Comparison of ENCODE assay signal across 18 cellular contexts in genomic region chr12:39622306-39622705, GRCh38. TPM values are rescaled to one million over a fixed set of nuclear protein-coding genes. Genes with fewer than 3 reads are reported as not detected.
DNase-seq lines count a peak whose midpoint lies in the region; ATAC-seq, FAIRE-seq and TF ChIP-seq lines count a peak whose summit lies in the region.
"Had no signal": no experiment of that assay in that cellular context is flagged by ENCODE, and none has a peak within 500 bp of the region (broad histone marks: within the 10 kb centered on the region; RNA-seq: fewer than 3 reads in every experiment).

No MANE protein-coding gene starts in this region.

- H3K9me3 ChIP-seq in mammary epithelial cell (replicated peaks; ENCODE audit: insufficient read depth, low read length) (no peaks in the 10 kb centered on the region), Peyer's patch (no peaks in the 10 kb centered on the region), GM12878 (replicated peaks; ENCODE audit: control insufficient read depth, insufficient read depth, low read length) (no peaks in the 10 kb centered on the region; the same call in 2 of the 3 replicates)
- H3K9me3 ChIP-seq: MG63 had no signal

- H3K4me2 ChIP-seq in mammary epithelial cell (ENCODE audit: insufficient read depth, low read depth, low read length): no peak overlapping the region
- H3K4me2 ChIP-seq in GM12878 (ENCODE audit: control insufficient read depth, insufficient read depth): peak overlapping the region; percentile 96

- no peaks in the 10 kb centered on the region for H3K27me3 Mint-ChIP-seq in MCF 10A (ENCODE audit: insufficient read depth, unreplicated experiment)
- H3K27me3 Mint-ChIP-seq in stimulated activated naive CD8-positive, alpha-beta T cell treated with anti-CD3 and anti-CD28 coated beads, Interleukin-15, amount 100 ng/mL, for 72 hours: no peaks in the 10 kb centered on the region

- no TSS peak for BruUV-seq in mammary epithelial cell (replicated peaks; lab: Mats Ljungman, UMichigan)
- BruUV-seq in MCF 10A (replicated peaks; lab: Mats Ljungman, UMichigan): no TSS peak
- BruUV-seq in GM12878 (replicated peaks; lab: Mats Ljungman, UMichigan): no TSS peak

- no peak for TF ChIP-seq CTCF in mammary epithelial cell (conservative IDR thresholded peaks at IDR 0.05 in 1 of 2, IDR thresholded peaks at IDR 0.05 in 1 of 2; ENCODE audit: extremely low read depth in 1 of 2, insufficient read depth in 1 of 2, low read depth in 1 of 2, low read length in 2 of 2)
- TF ChIP-seq CTCF in MCF 10A (IDR thresholded peaks at IDR 0.05; ENCODE audit: unreplicated experiment): no peak
- TF ChIP-seq CTCF in Peyer's patch (IDR thresholded peaks at IDR 0.05): no peak
- no peak for TF ChIP-seq CTCF in GM12878 (IDR thresholded peaks at IDR 0.05 in 2 of 3, conservative IDR thresholded peaks at IDR 0.05 in 1 of 3; ENCODE audit: control insufficient read depth in 2 of 3, extremely low read depth in 1 of 3, insufficient read depth in 1 of 3, low read depth in 3 of 3, low read length in 3 of 3)

- H3K4me3 ChIP-seq in mammary epithelial cell (replicated peaks in 1 of 3; ENCODE audit: insufficient read depth in 1 of 3, low read depth in 2 of 3, low read length in 3 of 3) (no peak overlapping the region), Peyer's patch (no peak overlapping the region), GM12878 (no peak overlapping the region)
- H3K4me3 ChIP-seq: MG63 had no signal

- POLR2A ChIA-PET in MCF 10A (lab: Yijun Ruan, JAX): interaction anchor here (1.6 to 2.0 kb wide), 2 partner anchors 17 to 180 kb away, joined by 3 to 5 read pairs; partner anchors contain the start of gene KIF21A
- POLR2A ChIA-PET in GM12878 (lab: Charles Lee): interaction anchor here (0.9 to 3.9 kb wide), 3 partner anchors 9 to 16 kb away, joined by 4 to 29 read pairs (median 4); no protein-coding TSS in a partner anchor

- peak overlapping the region; percentile 15 for H2AFZ ChIP-seq in mammary epithelial cell (ENCODE audit: low read depth, low read length)
- peak overlapping the region; percentile 91 for H2AFZ ChIP-seq in GM12878 (ENCODE audit: control insufficient read depth, low read depth, low read length)

- H3K27ac ChIP-seq in mammary epithelial cell (ENCODE audit: insufficient read depth, low read depth, low read length): no peak overlapping the region
- peak overlapping the region; percentile 9 to 61 (median 51) for H3K27ac ChIP-seq in Peyer's patch
- H3K27ac ChIP-seq in GM12878 (ENCODE audit: control insufficient read depth, insufficient read depth): peak overlapping the region; percentile 98

- H3K27ac Mint-ChIP-seq in MCF 10A (ENCODE audit: low read depth, unreplicated experiment): no peak overlapping the region
- H3K27ac Mint-ChIP-seq in stimulated activated naive CD8-positive, alpha-beta T cell treated with anti-CD3 and anti-CD28 coated beads, Interleukin-15, amount 100 ng/mL, for 72 hours: peak overlapping the region; percentile 93 to 97
- H3K27ac Mint-ChIP-seq: WTC11 had no signal

- no peaks in the 10 kb centered on the region for H3K4me1 Mint-ChIP-seq in MCF 10A (ENCODE audit: insufficient read depth, unreplicated experiment)
- peaks cover 43% of the 10 kb centered on the region for H3K4me1 Mint-ChIP-seq in stimulated activated naive CD8-positive, alpha-beta T cell treated with anti-CD3 and anti-CD28 coated beads, Interleukin-15, amount 100 ng/mL, for 72 hours

- H3K9ac ChIP-seq in mammary epithelial cell (ENCODE audit: insufficient read depth, low read length) (no peak overlapping the region), GM12878 (ENCODE audit: control insufficient read depth, insufficient read depth, low read length) (peak overlapping the region; percentile 4)

- DNase-seq in mammary epithelial cell: no peak
- DNase-seq in MCF 10A (ENCODE audit: unreplicated experiment): no peak
- no peak for DNase-seq in Peyer's patch
- DNase-seq in GM12878 (ENCODE audit: low read depth, low spot score): no peak
- DNase-seq in stimulated activated naive CD8-positive, alpha-beta T cell treated with anti-CD3 and anti-CD28 coated beads, Interleukin-15, amount 100 ng/mL, for 72 hours: peak; percentile 29 to 32
- DNase-seq in activated gamma-delta T cell treated with Interleukin-2 at 50 U/mL for 16 hours: no peak
- DNase-seq in germinal center (ENCODE audit: low spot score): no peak
- DNase-seq: activated T-cell treated with anti-CD3 and anti-CD28 coated beads for 4 hours; cerebellar nuclear complex; hippocampal formation; kidney; MG63; NCI-H187; NCI-H345; NK-92 treated with Interleukin-12 subunit alpha and Interleukin-12 subunit beta, amount 100 ng/mL, for 24 hours had no signal

- H3K36me3 Mint-ChIP-seq in MCF 10A (ENCODE audit: insufficient read depth, unreplicated experiment): no peaks in the 10 kb centered on the region
- H3K36me3 Mint-ChIP-seq: WTC11 had no signal

- no peak overlapping the region for H3K4me3 Mint-ChIP-seq in MCF 10A (ENCODE audit: unreplicated experiment)
- peak overlapping the region; percentile 61 to 62 for H3K4me3 Mint-ChIP-seq in stimulated activated naive CD8-positive, alpha-beta T cell treated with anti-CD3 and anti-CD28 coated beads, Interleukin-15, amount 100 ng/mL, for 72 hours
- H3K4me3 Mint-ChIP-seq: neural crest cell, WTC11 had no signal

- H3K36me3 ChIP-seq in mammary epithelial cell (ENCODE audit: insufficient read depth, low read length) (no peaks in the 10 kb centered on the region), Peyer's patch (no peaks in the 10 kb centered on the region), GM12878 (ENCODE audit: control insufficient read depth in 2 of 2, insufficient read depth in 2 of 2, low read length in 1 of 2) (no peaks in the 10 kb centered on the region)
- H3K36me3 ChIP-seq: MG63 had no signal

- intact Hi-C loops in mammary epithelial cell (cut with micrococcal nuclease): loop anchor here (5.0 kb wide), 1 partner anchor 305 kb away; no protein-coding TSS in a partner anchor
- intact Hi-C loops in MCF 10A (cut with micrococcal nuclease): no loop called here
- intact Hi-C loops in GM12878 (cut with micrococcal nuclease; ENCODE audit: unreplicated experiment): no loop called here

- H3K9me3 Mint-ChIP-seq in MCF 10A (ENCODE audit: unreplicated experiment): no peaks in the 10 kb centered on the region
- no peaks in the 10 kb centered on the region for H3K9me3 Mint-ChIP-seq in stimulated activated naive CD8-positive, alpha-beta T cell treated with anti-CD3 and anti-CD28 coated beads, Interleukin-15, amount 100 ng/mL, for 72 hours
- H3K9me3 Mint-ChIP-seq: neural crest cell, WTC11 had no signal

- no peak for TF ChIP-seq EP300 in GM12878 (IDR thresholded peaks at IDR 0.05; ENCODE audit: borderline replicate concordance in 1 of 2, control insufficient read depth in 1 of 2, low read depth in 2 of 2, low read length in 2 of 2)

- RAD21 ChIA-PET in GM12878 (lab: Charles Lee; ENCODE audit: unreplicated experiment): interaction anchor here (0.9 to 5.3 kb wide), 7 partner anchors 9 to 691 kb away, joined by 3 to 41 read pairs (median 5); partner anchors contain the start of gene KIF21A

- no peak for FAIRE-seq in GM12878 (lab: Jason Lieb, UNC)
- FAIRE-seq: kidney had no signal

- H3K4me1 ChIP-seq in mammary epithelial cell (ENCODE audit: insufficient read depth, low read length) (peaks cover 12% of the 10 kb centered on the region), Peyer's patch (peaks cover 0 to 5% (median 0%) of the 10 kb centered on the region in 4 donors), GM12878 (ENCODE audit: control insufficient read depth, insufficient read depth, low read length) (peaks cover 16% of the 10 kb centered on the region)

- TF ChIP-seq POLR2A in Peyer's patch (IDR thresholded peaks at IDR 0.05) (no peak), GM12878 (IDR thresholded peaks at IDR 0.05; ENCODE audit: low read depth, low read length) (no peak)

- CTCF ChIA-PET in mammary epithelial cell (lab: Charles Lee; ENCODE audit: low non-redundant PET): no interaction called here
- CTCF ChIA-PET in MCF 10A (lab: Yijun Ruan, JAX): interaction anchor here (1.3 to 2.2 kb wide), 2 partner anchors 67 to 305 kb away, joined by 3 to 4 read pairs; no protein-coding TSS in a partner anchor
- CTCF ChIA-PET in GM12878 (lab: Yijun Ruan, JAX): interaction anchor here (0.6 to 3.9 kb wide), 9 partner anchors 9 to 485 kb away, joined by 3 to 19 read pairs (median 3); no protein-coding TSS in a partner anchor

- in situ Hi-C loops in mammary epithelial cell (cut with MboI; ENCODE audit: low sequenced_read_pairs in 2 of 2): no loop called here
- in situ Hi-C loops in GM12878 (cut with MboI): loop anchor here (25.0 kb wide), 3 partner anchors 490 to 835 kb away; partner anchors contain the start of gene SLC2A13

- peak; percentile 0; the same call in 1 of the 3 replicates for ATAC-seq in GM12878
- no peak for ATAC-seq in stimulated activated naive CD8-positive, alpha-beta T cell treated with anti-CD3 and anti-CD28 coated beads, Interleukin-15, amount 100 ng/mL, for 72 hours
- no peak for ATAC-seq in GM18867 (IDR thresholded peaks at IDR 0.05; ENCODE audit: unreplicated experiment)
- ATAC-seq: WTC11 had no signal

- dilution Hi-C loops in mammary epithelial cell (cut with HindIII; ENCODE audit: low sequenced_read_pairs): no loop called here

- 100% methylated on average over 1 of the region's 1 CpG for WGBS in mammary epithelial cell (ENCODE audit: low coverage, missing lambda C conversion rate)
- 4% methylated on average over 1 of the region's 1 CpG for WGBS in GM12878 (ENCODE audit: insufficient coverage, insufficient replicate concordance, low lambda C conversion rate, missing lambda C conversion rate)

- TF ChIP-seq RAD21 in GM12878 (IDR thresholded peaks at IDR 0.05; ENCODE audit: insufficient read depth, low read depth, low read length): no peak

- no peaks in the 10 kb centered on the region for H4K20me1 ChIP-seq in mammary epithelial cell (ENCODE audit: insufficient read depth, low read length)
- H4K20me1 ChIP-seq in GM12878 (ENCODE audit: control insufficient read depth, insufficient read depth): no peaks in the 10 kb centered on the region

- SMC1A ChIA-PET in GM12878 (lab: Charles Lee; ENCODE audit: uncharacterized antibody, unreplicated experiment): interaction anchor here (0.8 to 7.0 kb wide), 11 partner anchors 8 to 304 kb away, joined by 3 to 101 read pairs (median 3); partner anchors contain the start of gene KIF21A

- H3K27me3 ChIP-seq in mammary epithelial cell (ENCODE audit: insufficient read depth, low read length): no peaks in the 10 kb centered on the region
- H3K27me3 ChIP-seq in Peyer's patch: no peaks in the 10 kb centered on the region
- H3K27me3 ChIP-seq in GM12878 (replicated peaks in 1 of 2; ENCODE audit: control insufficient read depth in 2 of 2, insufficient read depth in 2 of 2, low read length in 1 of 2): no peaks in the 10 kb centered on the region
- H3K27me3 ChIP-seq: MG63 had no signal

- H3K79me2 ChIP-seq in mammary epithelial cell (ENCODE audit: insufficient read depth, low read length) (no peaks in the 10 kb centered on the region), GM12878 (ENCODE audit: control insufficient read depth, insufficient read depth, low read length) (peaks cover 25% of the 10 kb centered on the region)

RNA-seq across cellular contexts. Expression of gene ABCD2, which starts 2.7 kb away (rescaled TPM):
- under 1 TPM in 1 of 2 donors, not detected in 1; under 0.01 TPM for total RNA-seq in mammary epithelial cell
- 0.05 TPM for polyA plus RNA-seq in mammary epithelial cell
- not detected for polyA minus RNA-seq in mammary epithelial cell
- total RNA-seq in MCF 10A (2022): 0.20 and 0.42 TPM in 2 replicates
- 1 to 10 TPM in 1 of 4 donors, under 1 TPM in 2, not detected in 1; 0.54 to 1.7 (median 0.88) TPM for total RNA-seq in Peyer's patch
- 65.6 and 69.0 TPM in 2 replicates for total RNA-seq in GM12878 (2013; cell fraction: nucleolus; rRNA removed)
- total RNA-seq in GM12878 (2014; rRNA removed): 9.5 and 13.8 TPM in 2 replicates
- total RNA-seq in GM12878 (2014; rRNA removed; fragmentation: Illumina TruSeq; extraction: Trizol): 16.2 and 16.9 TPM in 2 replicates
- 10.3 and 11.0 TPM in 2 replicates for total RNA-seq in GM12878 (2021)
- polyA plus RNA-seq in GM12878 (2011; ENCODE audit: low read depth): 2.2 TPM
- 6.4 and 10.7 TPM in 2 replicates for polyA plus RNA-seq in GM12878 (2011; rRNA removed)
- 1.9 and 2.1 TPM in 2 replicates for polyA plus RNA-seq in GM12878 (2011; cell fraction: cytosol; rRNA removed)
- polyA plus RNA-seq in GM12878 (2011; cell fraction: nucleus; rRNA removed): 3.6 and 4.8 TPM in 2 replicates
- 2.6 and 2.9 TPM in 2 replicates for polyA plus RNA-seq in GM12878 (2012)
- polyA plus RNA-seq in GM12878 (2014; fragmentation: Illumina TruSeq; extraction: Trizol): 9.1 and 12.3 TPM in 2 replicates
- polyA plus RNA-seq in GM12878 (2014; fragmentation: Nextera tagmentation; extraction: Ambion mirVana): 1 to 10 TPM; 4.4 to 5.7 TPM
- 4.4 and 6.2 TPM in 2 replicates for polyA plus RNA-seq in GM12878 (2014; rRNA removed)
- 1 to 10 TPM; 7.4 to 7.5 TPM for polyA plus RNA-seq in GM12878 (2016; fragmentation: Nextera tagmentation; extraction: Ambion mirVana)
- polyA minus RNA-seq in GM12878 (2011; rRNA and poly(A)+ RNA removed): 11.4 and 16.4 TPM in 2 replicates
- polyA minus RNA-seq in GM12878 (2011; cell fraction: cytosol; rRNA and poly(A)+ RNA removed): 2.9 and 4.3 TPM in 2 replicates
- polyA minus RNA-seq in GM12878 (2011; cell fraction: nucleus; rRNA and poly(A)+ RNA removed): 11.1 and 14.7 TPM in 2 replicates
- total RNA-seq: WTC11 had no signal

Comparison
In these comparisons a context has a peak if more than half of its experiments do, and no peak if none do; other contexts are left out.
1. DNase-seq: peak in stimulated activated naive CD8-positive, alpha-beta T cell treated with anti-CD3 and anti-CD28 coated beads, Interleukin-15, amount 100 ng/mL, for 72 hours (2 of 2); none in mammary epithelial cell (single experiment), MCF 10A (single experiment), Peyer's patch (0 of 3), GM12878 (single experiment), activated gamma-delta T cell treated with Interleukin-2 at 50 U/mL for 16 hours (single experiment) and germinal center (single experiment).